14 cellular contexts compared by ENCODE assay signal in genomic region chr1:18452550-18452949, GRCh38. TPM values are rescaled to one million over a fixed set of nuclear protein-coding genes. Genes with fewer than 3 reads are reported as not detected.
DNase-seq lines count a peak whose midpoint lies in the region; ATAC-seq, FAIRE-seq and TF ChIP-seq lines count a peak whose summit lies in the region.
"Had no signal": no experiment of that assay in that cellular context is flagged by ENCODE, and none has a peak within 500 bp of the region (broad histone marks: within the 10 kb centered on the region; RNA-seq: fewer than 3 reads in every experiment).

No MANE protein-coding gene starts in this region.

- H3K4me3 ChIP-seq in small intestine (ENCODE audit: low read depth in 1 of 2, low read length in 2 of 2) (no peak overlapping the region), gastroesophageal sphincter (no peak overlapping the region)
- H3K4me3 ChIP-seq: BLaER1, vagina had no signal

- no peak overlapping the region for H3K4me3 Mint-ChIP-seq in activated CD8-positive, alpha-beta memory T cell treated with anti-CD3 and anti-CD28 coated beads, Interleukin-2, amount 10 ng/mL, durations not matched to agents 7 days and 5 days
- H3K4me3 Mint-ChIP-seq: nephron had no signal

- ATAC-seq in activated CD8-positive, alpha-beta memory T cell treated with anti-CD3 and anti-CD28 coated beads, Interleukin-2, amount 10 ng/mL, durations not matched to agents 7 days and 5 days: peak; percentile 45
- no peak for ATAC-seq in gastroesophageal sphincter
- no peak for ATAC-seq in GM18517 (IDR thresholded peaks at IDR 0.05; ENCODE audit: unreplicated experiment)

- no peak for TF ChIP-seq POLR2A in gastroesophageal sphincter (IDR thresholded peaks at IDR 0.05)

- TF ChIP-seq CTCF in gastroesophageal sphincter (IDR thresholded peaks at IDR 0.05): no peak

- H3K4me1 ChIP-seq in small intestine (ENCODE audit: control insufficient read depth in 2 of 2, insufficient read depth in 1 of 2, low read depth in 1 of 2, low read length in 1 of 2): no peaks in the 10 kb centered on the region
- H3K4me1 ChIP-seq in gastroesophageal sphincter: no peaks in the 10 kb centered on the region
- H3K4me1 ChIP-seq: BLaER1, vagina had no signal

- H3K9me3 ChIP-seq in small intestine (ENCODE audit: control insufficient read depth, low read depth): no peaks in the 10 kb centered on the region
- H3K9me3 ChIP-seq in gastroesophageal sphincter: no peaks in the 10 kb centered on the region
- H3K9me3 ChIP-seq: BLaER1, vagina had no signal

- CTCF ChIA-PET in activated CD8-positive, alpha-beta memory T cell treated with anti-CD3 and anti-CD28 coated beads, Interleukin-2, amount 10 ng/mL, durations not matched to agents 7 days and 5 days (lab: Charles Lee): no interaction called here

- no peak for FAIRE-seq in small intestine (lab: Jason Lieb, UNC)

- DNase-seq in activated CD8-positive, alpha-beta memory T cell treated with anti-CD3 and anti-CD28 coated beads, Interleukin-2, amount 10 ng/mL, durations not matched to agents 7 days and 5 days: no peak
- no peak for DNase-seq in activated CD8-positive, alpha-beta memory T cell treated with anti-CD3 and anti-CD28 coated beads for 24 hours
- DNase-seq in NCI-H2196 (lab: John Stamatoyannopoulos, UW; ENCODE audit: unreplicated experiment) (peak; percentile 58), dermis blood vessel endothelial cell (peak; percentile 6), small intestine (peak; percentile 25), 8988T (no peak)
- DNase-seq: amniotic stem cell, foreskin fibroblast, T-helper 9 cell had no signal

- H3K27me3 ChIP-seq in small intestine (ENCODE audit: control insufficient read depth in 2 of 2, insufficient read depth in 2 of 2, low read length in 2 of 2) (no peaks in the 10 kb centered on the region), gastroesophageal sphincter (peaks cover 60% of the 10 kb centered on the region)
- H3K27me3 ChIP-seq: BLaER1, vagina had no signal

- H3K27ac Mint-ChIP-seq in activated CD8-positive, alpha-beta memory T cell treated with anti-CD3 and anti-CD28 coated beads, Interleukin-2, amount 10 ng/mL, durations not matched to agents 7 days and 5 days: no peak overlapping the region
- H3K27ac Mint-ChIP-seq: nephron had no signal

- H3K27me3 Mint-ChIP-seq in activated CD8-positive, alpha-beta memory T cell treated with anti-CD3 and anti-CD28 coated beads, Interleukin-2, amount 10 ng/mL, durations not matched to agents 7 days and 5 days: no peaks in the 10 kb centered on the region

- H3K36me3 Mint-ChIP-seq in activated CD8-positive, alpha-beta memory T cell treated with anti-CD3 and anti-CD28 coated beads, Interleukin-2, amount 10 ng/mL, durations not matched to agents 7 days and 5 days: no peaks in the 10 kb centered on the region

- no peaks in the 10 kb centered on the region for H3K36me3 ChIP-seq in small intestine (ENCODE audit: control insufficient read depth in 2 of 2, insufficient read depth in 2 of 2, low read length in 2 of 2)
- no peaks in the 10 kb centered on the region for H3K36me3 ChIP-seq in gastroesophageal sphincter
- H3K36me3 ChIP-seq: BLaER1, vagina had no signal

- no peak overlapping the region for H3K27ac ChIP-seq in small intestine (ENCODE audit: low read depth in 1 of 2, low read length in 1 of 2)
- H3K27ac ChIP-seq in gastroesophageal sphincter: no peak overlapping the region
- H3K27ac ChIP-seq: BLaER1, vagina had no signal

- H3K4me1 Mint-ChIP-seq in activated CD8-positive, alpha-beta memory T cell treated with anti-CD3 and anti-CD28 coated beads, Interleukin-2, amount 10 ng/mL, durations not matched to agents 7 days and 5 days: no peaks in the 10 kb centered on the region
- H3K4me1 Mint-ChIP-seq: nephron had no signal

- TF ChIP-seq EP300 in gastroesophageal sphincter (IDR thresholded peaks at IDR 0.05): no peak

- no peaks in the 10 kb centered on the region for H3K9me3 Mint-ChIP-seq in activated CD8-positive, alpha-beta memory T cell treated with anti-CD3 and anti-CD28 coated beads, Interleukin-2, amount 10 ng/mL, durations not matched to agents 7 days and 5 days (ENCODE audit: low read depth)

RNA-seq across cellular contexts. Expression of gene KLHDC7A, which starts 28.2 kb away (rescaled TPM):
- not detected for total RNA-seq in activated CD8-positive, alpha-beta memory T cell treated with anti-CD3 and anti-CD28 coated beads, Interleukin-2, amount 10 ng/mL, durations not matched to agents 7 days and 5 days
- total RNA-seq in dermis blood vessel endothelial cell: 0.05 and 0.17 TPM in 2 replicates
- polyA plus RNA-seq in small intestine: under 1 TPM; 0.19 to 0.27 (median 0.22) TPM
- under 1 TPM in 1 of 4 donors, not detected in 3; 0.22 TPM for total RNA-seq in gastroesophageal sphincter
- total RNA-seq: vagina had no signal

Comparison
In these comparisons a context has a peak if more than half of its experiments do, and no peak if none do; other contexts are left out.
1. DNase-seq: peak in NCI-H2196 (single experiment), dermis blood vessel endothelial cell (single experiment) and small intestine (single experiment); none in activated CD8-positive, alpha-beta memory T cell treated with anti-CD3 and anti-CD28 coated beads, Interleukin-2, amount 10 ng/mL, durations not matched to agents 7 days and 5 days (single experiment), activated CD8-positive, alpha-beta memory T cell treated with anti-CD3 and anti-CD28 coated beads for 24 hours (single experiment) and 8988T (single experiment).